8 cellular contexts compared by ENCODE assay signal in genomic region chr3:45593708-45594601, GRCh38. TPM values are rescaled to one million over a fixed set of nuclear protein-coding genes. Genes with fewer than 3 reads are reported as not detected.
DNase-seq lines count a peak whose midpoint lies in the region; ATAC-seq lines count a peak whose summit lies in the region.

No MANE protein-coding gene starts in this region.

- CTCF ChIA-PET in activated CD8-positive, alpha-beta T cell treated with anti-CD3 and anti-CD28 coated beads, Interleukin-2, amount 10 ng/mL, durations not matched to agents 7 days and 5 days (lab: Charles Lee) = interaction anchor here (0.8 to 3.2 kb wide), 5 partner anchors 32 to 86 kb away, joined by 3 to 20 read pairs (median 3); no protein-coding TSS in a partner anchor

- H3K4me1 ChIP-seq in endocrine pancreas (ENCODE audit: control insufficient read depth, insufficient read depth, low read length) = no peaks in the 10 kb centered on the region

- ATAC-seq in GM18861 (IDR thresholded peaks at IDR 0.05; ENCODE audit: unreplicated experiment) (peak; percentile 41), HG03095 (IDR thresholded peaks at IDR 0.05; ENCODE audit: unreplicated experiment) (peak; percentile 44)
- peak; percentile 90 for ATAC-seq in activated CD8-positive, alpha-beta T cell treated with anti-CD3 and anti-CD28 coated beads, Interleukin-2, amount 10 ng/mL, durations not matched to agents 7 days and 5 days

- peak overlapping the region; percentile 89 for H3K27ac Mint-ChIP-seq in activated CD8-positive, alpha-beta T cell treated with anti-CD3 and anti-CD28 coated beads, Interleukin-2, amount 10 ng/mL, durations not matched to agents 7 days and 5 days

- POLR2A ChIA-PET in activated CD8-positive, alpha-beta T cell treated with anti-CD3 and anti-CD28 coated beads, Interleukin-2, amount 10 ng/mL, durations not matched to agents 7 days and 5 days (lab: Charles Lee) = interaction anchor here (0.7 to 1.1 kb wide), 6 partner anchors 11 to 529 kb away, joined by 3 to 4 read pairs (median 3); no protein-coding TSS in a partner anchor

- no peaks in the 10 kb centered on the region for H3K9me3 ChIP-seq in endocrine pancreas (ENCODE audit: control insufficient read depth, low read length)

- peak overlapping the region; percentile 77 for H3K4me3 Mint-ChIP-seq in activated CD8-positive, alpha-beta T cell treated with anti-CD3 and anti-CD28 coated beads, Interleukin-2, amount 10 ng/mL, durations not matched to agents 7 days and 5 days

- DNase-seq in AG08396 (ENCODE audit: low spot score) (peak; percentile 91), NCI-H526 treated with DMSO at 0.1 percent for 48 hours (lab: John Stamatoyannopoulos, UW) (peak; percentile 64), mesenteric fat pad (ENCODE audit: low spot score) (peak; percentile 92)
- peak; percentile 80 for DNase-seq in activated CD8-positive, alpha-beta T cell treated with anti-CD3 and anti-CD28 coated beads, Interleukin-2, amount 10 ng/mL, durations not matched to agents 7 days and 5 days
- peak; percentile 17 to 47 for DNase-seq in stimulated activated CD8-positive, alpha-beta memory T cell treated with anti-CD3 and anti-CD28 coated beads, Interleukin-4, amount 100 ng/mL, for 1 hour (ENCODE audit: low read depth in 2 of 2, low spot score in 1 of 2)

- no peaks in the 10 kb centered on the region for H3K27me3 ChIP-seq in endocrine pancreas (ENCODE audit: control insufficient read depth, insufficient read depth, low read length)

- H3K27me3 Mint-ChIP-seq in activated CD8-positive, alpha-beta T cell treated with anti-CD3 and anti-CD28 coated beads, Interleukin-2, amount 10 ng/mL, durations not matched to agents 7 days and 5 days (ENCODE audit: low read depth) = peaks cover 2% of the 10 kb centered on the region

- H3K4me3 ChIP-seq in endocrine pancreas (ENCODE audit: control insufficient read depth, insufficient read depth, low read length) = peak overlapping the region; percentile 38

- peak overlapping the region; percentile 76 for H3K9ac ChIP-seq in endocrine pancreas (ENCODE audit: control insufficient read depth, insufficient read depth, low read length)

- no peaks in the 10 kb centered on the region for H3K9me3 Mint-ChIP-seq in activated CD8-positive, alpha-beta T cell treated with anti-CD3 and anti-CD28 coated beads, Interleukin-2, amount 10 ng/mL, durations not matched to agents 7 days and 5 days (ENCODE audit: insufficient read depth)

- peaks cover 56% of the 10 kb centered on the region for H3K4me1 Mint-ChIP-seq in activated CD8-positive, alpha-beta T cell treated with anti-CD3 and anti-CD28 coated beads, Interleukin-2, amount 10 ng/mL, durations not matched to agents 7 days and 5 days (ENCODE audit: low read depth)

- H3K36me3 ChIP-seq in endocrine pancreas (ENCODE audit: control insufficient read depth, insufficient read depth, low read length) = no peaks in the 10 kb centered on the region

- H3K36me3 Mint-ChIP-seq in activated CD8-positive, alpha-beta T cell treated with anti-CD3 and anti-CD28 coated beads, Interleukin-2, amount 10 ng/mL, durations not matched to agents 7 days and 5 days (ENCODE audit: low read depth) = peaks cover 36% of the 10 kb centered on the region

RNA-seq across cellular contexts. Expression of gene LIMD1, which starts 0.6 kb away (rescaled TPM):
- total RNA-seq in activated CD8-positive, alpha-beta T cell treated with anti-CD3 and anti-CD28 coated beads, Interleukin-2, amount 10 ng/mL, durations not matched to agents 7 days and 5 days = 10 to 100 TPM; 48.4 to 49.4 TPM
- 26.5 TPM for total RNA-seq in mesenteric fat pad

Comparison
In these comparisons a context has a peak if more than half of its experiments do, and no peak if none do; other contexts are left out.
1. Peak in every context shown above with its lines: DNase-seq, ATAC-seq and H3K4me3 ChIP-seq.
2. DNase-seq: peak in every context shown above with its lines; median percentile 92 in mesenteric fat pad; 91 in AG08396; 80 in activated CD8-positive, alpha-beta T cell treated with anti-CD3 and anti-CD28 coated beads, Interleukin-2, amount 10 ng/mL, durations not matched to agents 7 days and 5 days; 64 in NCI-H526 treated with DMSO at 0.1 percent for 48 hours; 32 in stimulated activated CD8-positive, alpha-beta memory T cell treated with anti-CD3 and anti-CD28 coated beads, Interleukin-4, amount 100 ng/mL, for 1 hour.